In genomic region chr3:101778385-101779046, GRCh38 we compare ENCODE assay signal across 8 cellular contexts. TPM values are rescaled to one million over a fixed set of nuclear protein-coding genes. Genes with fewer than 3 reads are reported as not detected.
DNase-seq lines count a peak whose midpoint lies in the region; ATAC-seq and TF ChIP-seq lines count a peak whose summit lies in the region.

No MANE protein-coding gene starts in this region.

- H3K36me3 Mint-ChIP-seq in brain, result peaks cover 10% of the 10 kb centered on the region

- ATAC-seq in HG03025 (IDR thresholded peaks at IDR 0.05; ENCODE audit: low FRiP score, unreplicated experiment), result peak; percentile 1

- peak overlapping the region; percentile 83 to 96 (median 93) for H3K27ac Mint-ChIP-seq in brain

- H3K4me3 Mint-ChIP-seq in brain, result peak overlapping the region; percentile 92 to 97 (median 94)

- peaks cover 12% of the 10 kb centered on the region for H3K27me3 Mint-ChIP-seq in brain

- H3K27ac ChIP-seq in 22Rv1, result peak overlapping the region; percentile 74

- peaks cover 38% of the 10 kb centered on the region for H3K4me1 Mint-ChIP-seq in brain

- TF ChIP-seq CTCF in 22Rv1 (IDR thresholded peaks at IDR 0.05) (no peak), brain (conservative IDR thresholded peaks at IDR 0.05) (no peak)

- DNase-seq in midbrain (lab: John Stamatoyannopoulos, UW) (peak; percentile 63), germinal center (ENCODE audit: low spot score) (no peak), NCI-H82 treated with DMSO at 0.1 percent for 48 hours (lab: John Stamatoyannopoulos, UW; ENCODE audit: unreplicated experiment) (no peak), dermis blood vessel endothelial cell (no peak)
- no peak for DNase-seq in activated effector memory CD4-positive, alpha-beta T cell treated with Interleukin-2 at 50 U/mL for 16 hours

- no peaks in the 10 kb centered on the region for H3K9me3 Mint-ChIP-seq in brain

RNA-seq across cellular contexts. Expression of gene NXPE3, which starts 0.5 kb away (rescaled TPM):
- polyA plus RNA-seq in brain (ENCODE audit: insufficient read depth, low read depth, low replicate concordance), result 9.1 TPM
- 5.1 and 13.5 TPM in 2 replicates for total RNA-seq in dermis blood vessel endothelial cell

RNA-seq across cellular contexts. Expression of gene CEP97, which starts 54.1 kb away (rescaled TPM):
- polyA plus RNA-seq in brain (ENCODE audit: insufficient read depth, low read depth, low replicate concordance), result 5.7 TPM
- 11.1 and 12.8 TPM in 2 replicates for total RNA-seq in dermis blood vessel endothelial cell
